ENCODE assay signal across 7 cellular contexts in the genomic region with DNA sequence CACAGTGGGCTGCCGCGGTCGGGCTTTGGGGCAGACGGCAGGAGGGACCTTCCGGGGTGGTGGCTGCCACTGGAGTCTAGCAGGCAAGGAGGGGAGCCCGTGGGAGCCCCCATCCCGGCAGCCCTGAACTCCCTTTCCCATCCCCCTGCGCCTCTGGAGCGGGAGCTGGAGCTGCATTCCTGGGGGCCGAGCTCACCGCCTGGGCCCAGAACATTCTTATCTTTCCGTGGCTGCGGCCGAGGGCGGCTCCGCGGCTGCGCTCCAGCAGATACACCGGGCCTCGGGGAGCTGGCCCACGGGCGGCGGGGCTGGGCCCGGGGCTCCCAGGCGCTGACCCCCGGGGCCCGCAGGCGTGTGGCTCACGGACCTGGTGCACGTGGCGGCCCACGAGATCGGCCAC. TPM values are rescaled to one million over a fixed set of nuclear protein-coding genes. Genes with fewer than 3 reads are reported as not detected.
DNase-seq lines count a peak whose midpoint lies in the region; ATAC-seq, FAIRE-seq and TF ChIP-seq lines count a peak whose summit lies in the region.
"Not testable (repeated sequence)": the region's sequence is repeated elsewhere in the genome, so short reads cannot be mapped to it uniquely, and the experiment has no call there.

No MANE protein-coding gene starts in this region.

- POLR2A ChIA-PET in PC-3 (lab: Charles Lee; ENCODE audit: unreplicated experiment); activated B cell treated with CpG ODN at 0.5 μM for 24 hours (lab: Charles Lee): not testable (repeated sequence)

- not testable (repeated sequence) for H3K4me2 ChIP-seq in PC-3 (ENCODE audit: low read length)

- not testable (repeated sequence) for H3K4me3 Mint-ChIP-seq in activated B cell treated with CpG ODN at 0.5 μM for 24 hours

- not testable (repeated sequence) for H3F3A ChIP-seq in PC-3 (ENCODE audit: low read length, unreplicated experiment)

- H3K4me3 ChIP-seq in PC-3 (ENCODE audit: low read length); heart left ventricle; right cardiac atrium (ENCODE audit: low read length); lower lobe of right lung; pancreas: not testable (repeated sequence)

- H3K27me3 ChIP-seq in PC-3 (ENCODE audit: low read length); foreskin keratinocyte; heart left ventricle; right cardiac atrium (ENCODE audit: control insufficient read depth, insufficient read depth); lower lobe of right lung (ENCODE audit: low read depth); pancreas: not testable (repeated sequence)

- H3K27me3 Mint-ChIP-seq in activated B cell treated with CpG ODN at 0.5 μM for 24 hours = not testable (repeated sequence)

- FAIRE-seq in pancreas (lab: Jason Lieb, UNC) = not testable (repeated sequence)

- not testable (repeated sequence) for H3K4me1 Mint-ChIP-seq in activated B cell treated with CpG ODN at 0.5 μM for 24 hours

- TF ChIP-seq CTCF in PC-3 (conservative IDR thresholded peaks at IDR 0.05; ENCODE audit: low read depth, low read length); activated B cell treated with CpG ODN at 0.5 μM for 24 hours (IDR thresholded peaks at IDR 0.05); foreskin keratinocyte (conservative IDR thresholded peaks at IDR 0.05); heart left ventricle (IDR thresholded peaks at IDR 0.05); lower lobe of right lung (IDR thresholded peaks at IDR 0.05); pancreas (IDR thresholded peaks at IDR 0.05): not testable (repeated sequence)

- H3K9me3 ChIP-seq in PC-3 (ENCODE audit: low read length); heart left ventricle; right cardiac atrium (ENCODE audit: control insufficient read depth, low read length); lower lobe of right lung; pancreas: not testable (repeated sequence)

- H3K27ac Mint-ChIP-seq in activated B cell treated with CpG ODN at 0.5 μM for 24 hours = not testable (repeated sequence)

- H4K20me1 ChIP-seq in PC-3 (ENCODE audit: low read length) = not testable (repeated sequence)

- not testable (repeated sequence) for DNase-seq in PC-3, activated B cell treated with CpG ODN at 0.5 μM for 24 hours, foreskin keratinocyte, heart left ventricle, right cardiac atrium, lower lobe of right lung, pancreas

- not testable (repeated sequence) for TF ChIP-seq POLR2A in heart left ventricle (IDR thresholded peaks at IDR 0.05)

- no CpG with 5 or more reads among the region's 33 CpGs for WGBS in heart left ventricle, 4 donors
- no CpG with 5 or more reads among the region's 33 CpGs for WGBS in right cardiac atrium
- no CpG with 5 or more reads among the region's 33 CpGs for WGBS in pancreas, 2 donors

- not testable (repeated sequence) for H3K36me3 Mint-ChIP-seq in activated B cell treated with CpG ODN at 0.5 μM for 24 hours (ENCODE audit: low read depth)

- BruUV-seq in PC-3 (replicated peaks; lab: Mats Ljungman, UMichigan) = not testable (repeated sequence)

- not testable (repeated sequence) for H3K4me1 ChIP-seq in PC-3 (ENCODE audit: insufficient read depth, low read length); foreskin keratinocyte; heart left ventricle; right cardiac atrium (ENCODE audit: control insufficient read depth, insufficient read depth, low read length); lower lobe of right lung; pancreas

- H3K79me2 ChIP-seq in PC-3 (ENCODE audit: low read length) = not testable (repeated sequence)

- CTCF ChIA-PET in PC-3 (lab: Charles Lee); activated B cell treated with CpG ODN at 0.5 μM for 24 hours (lab: Charles Lee): not testable (repeated sequence)

- H2AFZ ChIP-seq in PC-3 (ENCODE audit: low read length) = not testable (repeated sequence)

- intact Hi-C loops in PC-3 (cut with micrococcal nuclease); activated B cell treated with CpG ODN at 0.5 μM for 24 hours (cut with micrococcal nuclease); heart left ventricle (cut with DNase I); right cardiac atrium (cut with DNase I); lower lobe of right lung (cut with DNase I); pancreas (cut with DNase I): not testable (repeated sequence)

- H3K9me3 Mint-ChIP-seq in activated B cell treated with CpG ODN at 0.5 μM for 24 hours = not testable (repeated sequence)

- H3K9me2 ChIP-seq in PC-3 (replicated peaks; ENCODE audit: low read length) = not testable (repeated sequence)

- H3K36me3 ChIP-seq in PC-3 (ENCODE audit: low read depth, low read length) = not testable (repeated sequence)
- H3K36me3 ChIP-seq in heart left ventricle = peaks cover 0 to 15% (median 11%) of the 10 kb centered on the region in 9 donors
- peaks cover 17% of the 10 kb centered on the region for H3K36me3 ChIP-seq in lower lobe of right lung
- peaks cover 0 to 11% (median 0%) of the 10 kb centered on the region in 3 donors for H3K36me3 ChIP-seq in pancreas

- not testable (repeated sequence) for H3K27ac ChIP-seq in PC-3 (ENCODE audit: low read length); foreskin keratinocyte; heart left ventricle; right cardiac atrium (ENCODE audit: low read length); lower lobe of right lung; pancreas

- ATAC-seq in PC-3 (peak; percentile 62), activated B cell treated with CpG ODN at 0.5 μM for 24 hours (ENCODE audit: low read depth) (peak; percentile 18), foreskin keratinocyte (peak; percentile 36), heart left ventricle (peak; percentile 44 to 86 (median 78)), right cardiac atrium (peak; percentile 51 to 65), lower lobe of right lung (peak; percentile 40 to 79), pancreas (peak in 3 of 4 donors; percentile 43 to 78 (median 43))

- H3K9ac ChIP-seq in PC-3 (ENCODE audit: low read length) = not testable (repeated sequence)

RNA-seq across cellular contexts. Expression of a gene that starts 8.0 kb away (rescaled TPM):
- 38.1 and 45.6 TPM in 2 replicates for total RNA-seq in PC-3 (2014; rRNA removed)
- 47.6 and 54.7 TPM in 2 replicates for total RNA-seq in activated B cell treated with CpG ODN at 0.5 μM for 24 hours
- 15.0 and 20.0 TPM in 2 replicates for total RNA-seq in foreskin keratinocyte
- 7.3 and 7.8 TPM in 2 replicates for polyA plus RNA-seq in foreskin keratinocyte
- 10 to 100 TPM; 15.1 to 29.2 (median 21.2) TPM for total RNA-seq in heart left ventricle
- polyA plus RNA-seq in heart left ventricle = 10 to 100 TPM; 12.2 to 14.4 TPM
- total RNA-seq in right cardiac atrium = 10 to 100 TPM; 16.9 to 29.5 (median 26.2) TPM
- 14.3 TPM for polyA plus RNA-seq in right cardiac atrium
- 52.7 TPM for total RNA-seq in lower lobe of right lung
- total RNA-seq in pancreas = 10 to 100 TPM; 12.1 to 45.4 (median 24.0) TPM
- polyA plus RNA-seq in pancreas = 10 to 100 TPM; 23.4 to 26.0 TPM

RNA-seq across cellular contexts. Expression of a gene that starts 23.6 kb away (rescaled TPM):
- total RNA-seq in PC-3 (2014; rRNA removed) (11.6 and 18.3 TPM in 2 replicates), activated B cell treated with CpG ODN at 0.5 μM for 24 hours (48.6 and 58.9 TPM in 2 replicates), foreskin keratinocyte (9.8 and 19.5 TPM in 2 replicates), heart left ventricle (10 to 100 TPM in 7 of 9 donors, 1 to 10 TPM in 2; 4.2 to 25.5 (median 16.7) TPM), right cardiac atrium (10 to 100 TPM; 16.9 to 25.4 (median 21.8) TPM), lower lobe of right lung (56.1 TPM), pancreas (10 to 100 TPM; 13.2 to 22.0 (median 16.7) TPM)
- polyA plus RNA-seq in foreskin keratinocyte (13.0 and 25.8 TPM in 2 replicates), heart left ventricle (10 to 100 TPM; 10.8 to 30.1 TPM), right cardiac atrium (21.6 TPM), pancreas (100 to 1,000 TPM in 1 of 2 donors, 10 to 100 TPM in 1; 63.5 to 111 TPM)

RNA-seq across cellular contexts. Expression of a gene that starts 41.8 kb away (rescaled TPM):
- 38.6 and 50.4 TPM in 2 replicates for total RNA-seq in PC-3 (2014; rRNA removed)
- total RNA-seq in activated B cell treated with CpG ODN at 0.5 μM for 24 hours = 28.5 and 29.1 TPM in 2 replicates
- 16.6 and 21.3 TPM in 2 replicates for total RNA-seq in foreskin keratinocyte
- polyA plus RNA-seq in foreskin keratinocyte = 27.9 and 30.1 TPM in 2 replicates
- 10 to 100 TPM; 20.4 to 30.9 (median 24.5) TPM for total RNA-seq in heart left ventricle
- polyA plus RNA-seq in heart left ventricle = 10 to 100 TPM; 34.9 to 39.4 TPM
- total RNA-seq in right cardiac atrium = 10 to 100 TPM; 18.8 to 20.6 (median 19.7) TPM
- polyA plus RNA-seq in right cardiac atrium = 27.0 TPM
- 23.0 TPM for total RNA-seq in lower lobe of right lung
- 10 to 100 TPM in 4 of 6 donors, 1 to 10 TPM in 2; 9.0 to 11.1 (median 10.6) TPM for total RNA-seq in pancreas
- polyA plus RNA-seq in pancreas = 10 to 100 TPM; 28.8 to 31.8 TPM

Comparison
In these comparisons a context has a peak if more than half of its experiments do, and no peak if none do; other contexts are left out.
1. ATAC-seq: peak in every context shown above with its lines; median percentile 78 in heart left ventricle; 62 in PC-3; 60 in lower lobe of right lung; 58 in right cardiac atrium; 43 in pancreas; 36 in foreskin keratinocyte; 18 in activated B cell treated with CpG ODN at 0.5 μM for 24 hours.